In genomic region chr6:98843274-98844243, GRCh38 we compare ENCODE assay signal across 13 cellular contexts. TPM values are rescaled to one million over a fixed set of nuclear protein-coding genes. Genes with fewer than 3 reads are reported as not detected.
DNase-seq lines count a peak whose midpoint lies in the region; TF ChIP-seq lines count a peak whose summit lies in the region.
"Had no signal": no experiment of that assay in that cellular context is flagged by ENCODE, and none has a peak within 500 bp of the region (broad histone marks: within the 10 kb centered on the region; RNA-seq: fewer than 3 reads in every experiment).

No MANE protein-coding gene starts in this region.

- H3K27ac ChIP-seq in hepatocyte: no peak overlapping the region
- H3K27ac ChIP-seq: body of pancreas, epithelial cell of prostate, SJSA1, thyroid gland had no signal

- DNase-seq in GM10248 (ENCODE audit: extremely low spot score): peak; percentile 16
- peak; percentile 90 for DNase-seq in NCI-H748 treated with DMSO at 0.1 percent for 48 hours (lab: John Stamatoyannopoulos, UW)
- no peak for DNase-seq in hepatocyte (ENCODE audit: low spot score)
- DNase-seq in pons (ENCODE audit: low spot score): peak; percentile 48
- no peak for DNase-seq in foreskin melanocyte
- no peak for DNase-seq in NCI-H82 treated with DMSO at 0.1 percent for 48 hours (lab: John Stamatoyannopoulos, UW; ENCODE audit: unreplicated experiment)
- no peak for DNase-seq in NAMALWA (ENCODE audit: low spot score)
- no peak for DNase-seq in GM20000 (ENCODE audit: low spot score)
- DNase-seq: NCI-H146, thyroid gland had no signal

- H2AFZ ChIP-seq in hepatocyte: peak overlapping the region; percentile 40

- POLR2A ChIA-PET in GM10248 (lab: Yijun Ruan, JAX): no interaction called here

- no peaks in the 10 kb centered on the region for H4K20me1 ChIP-seq in hepatocyte (ENCODE audit: insufficient read depth, poor library complexity, severe bottlenecking)

- WGBS in hepatocyte (ENCODE audit: low lambda C conversion rate, missing lambda C conversion rate): 6% methylated on average over 43 of the region's 53 CpGs

- CTCF ChIA-PET in GM10248 (lab: Yijun Ruan, JAX): interaction anchor here (5.8 kb wide), 1 partner anchor 14 kb away, joined by 31 read pairs; no protein-coding TSS in a partner anchor

- no peak overlapping the region for H3K4me3 ChIP-seq in hepatocyte
- H3K4me3 ChIP-seq: body of pancreas, SJSA1, thyroid gland had no signal

- H3K36me3 ChIP-seq in hepatocyte (replicated peaks; ENCODE audit: insufficient read depth, low read depth): no peaks in the 10 kb centered on the region
- H3K36me3 ChIP-seq: SJSA1, thyroid gland had no signal

- H3K9me3 ChIP-seq in hepatocyte (ENCODE audit: low read depth): no peaks in the 10 kb centered on the region
- H3K9me3 ChIP-seq: body of pancreas, SJSA1, thyroid gland had no signal

- peaks cover 18% of the 10 kb centered on the region for H3K4me1 ChIP-seq in hepatocyte (ENCODE audit: insufficient read depth)

- no peaks in the 10 kb centered on the region for H3K79me2 ChIP-seq in hepatocyte

- peaks cover 96% of the 10 kb centered on the region for H3K27me3 ChIP-seq in hepatocyte

- H3K9me2 ChIP-seq in hepatocyte (replicated peaks; ENCODE audit: insufficient read depth): no peaks in the 10 kb centered on the region

- TF ChIP-seq CTCF in GM10248 (IDR thresholded peaks at IDR 0.05; ENCODE audit: control extremely low read depth, extremely low read depth, low read depth, missing control alignments) (no peak), hepatocyte (IDR thresholded peaks at IDR 0.05; ENCODE audit: poor library complexity) (no peak), GM20000 (IDR thresholded peaks at IDR 0.05; ENCODE audit: extremely low read depth, missing control alignments) (no peak)

- H3K4me2 ChIP-seq in hepatocyte: peak overlapping the region; percentile 81

RNA-seq across cellular contexts. Expression of gene POU3F2, which starts 9.2 kb away (rescaled TPM):
- 0.08 and 0.13 TPM in 2 replicates for total RNA-seq in hepatocyte
- polyA plus RNA-seq in hepatocyte: not detected in 2 replicates
- total RNA-seq: body of pancreas, SJSA1, thyroid gland had no signal

Comparison
In these comparisons a context has a peak if more than half of its experiments do, and no peak if none do; other contexts are left out.
1. DNase-seq: peak in GM10248 (single experiment), NCI-H748 treated with DMSO at 0.1 percent for 48 hours (single experiment) and pons (single experiment); none in hepatocyte (single experiment), foreskin melanocyte (single experiment), NCI-H82 treated with DMSO at 0.1 percent for 48 hours (single experiment), NAMALWA (single experiment) and GM20000 (single experiment).